In genomic region chr14:83379371-83379770, GRCh38 we compare ENCODE assay signal across 28 cellular contexts.
DNase-seq lines count a peak whose midpoint lies in the region; ATAC-seq and TF ChIP-seq lines count a peak whose summit lies in the region.
"Had no signal": no experiment of that assay in that cellular context is flagged by ENCODE, and none has a peak within 500 bp of the region (broad histone marks: within the 10 kb centered on the region; RNA-seq: fewer than 3 reads in every experiment).

No MANE protein-coding gene starts in this region.

- H3K27me3 ChIP-seq in OCI-LY1 (ENCODE audit: insufficient read depth, low read length) (no peaks in the 10 kb centered on the region), mesendoderm (ENCODE audit: insufficient read depth, low read length, poor library complexity) (no peaks in the 10 kb centered on the region), sigmoid colon (no peaks in the 10 kb centered on the region)
- H3K27me3 ChIP-seq: neural progenitor cell had no signal

- H3K4me3 Mint-ChIP-seq in activated CD4-positive, alpha-beta T cell treated with anti-CD3 and anti-CD28 coated beads, Interleukin-2, amount 10 ng/mL, durations not matched to agents 24 days and 14 days = no peak overlapping the region
- H3K4me3 Mint-ChIP-seq: activated CD4-positive, alpha-beta memory T cell treated with anti-CD3 and anti-CD28 coated beads, Interleukin-2, amount 10 ng/mL, durations not matched to agents 7 days and 5 days; activated T-helper 17 cell treated with anti-CD3 and anti-CD28 coated beads, Interleukin-2, amount 50 U/mL, for 72 hours; B cell; neural progenitor cell; T-helper 17 cell had no signal

- peak; percentile 8 for DNase-seq in AG20443 (ENCODE audit: low spot score)
- peak; percentile 1 for DNase-seq in fibroblast of mammary gland (ENCODE audit: low read depth)
- no peak for DNase-seq in mesendoderm
- DNase-seq in sigmoid colon = no peak
- no peak for DNase-seq in activated CD4-positive, alpha-beta T cell treated with anti-CD3 and anti-CD28 coated beads, Interleukin-2, amount 10 ng/mL, durations not matched to agents 24 days and 14 days
- no peak for DNase-seq in activated T-cell treated with anti-CD3 and anti-CD28 coated beads for 4 hours
- DNase-seq: activated CD4-positive, alpha-beta memory T cell treated with anti-CD3 and anti-CD28 coated beads, Interleukin-2, amount 10 ng/mL, durations not matched to agents 7 days and 5 days; activated CD4-positive, CD25-positive, alpha-beta regulatory T cell treated with anti-CD3 and anti-CD28 coated beads, Interleukin-2, amount 50 U/mL, for 72 hours; activated CD8-positive, alpha-beta memory T cell treated with anti-CD3 and anti-CD28 coated beads, Interleukin-2, amount 50 U/mL, for 48 hours; activated naive CD4-positive, alpha-beta T cell treated with anti-CD3 and anti-CD28 coated beads, Interleukin-2, amount 50 U/mL, for 16 hours; central memory CD4-positive, alpha-beta T cell; dermis blood vessel endothelial cell; DMS53; GF-D8; NCI-H1436 treated with DMSO at 0.1 percent for 48 hours; NCI-H2107; NCI-H774; stimulated activated naive CD4-positive, alpha-beta T cell treated with Interleukin-2 at 50 U/mL for 16 hours; T-helper 17 cell had no signal

- H3K27ac Mint-ChIP-seq in activated CD4-positive, alpha-beta T cell treated with anti-CD3 and anti-CD28 coated beads, Interleukin-2, amount 10 ng/mL, durations not matched to agents 24 days and 14 days = no peak overlapping the region
- H3K27ac Mint-ChIP-seq: activated CD4-positive, alpha-beta memory T cell treated with anti-CD3 and anti-CD28 coated beads, Interleukin-2, amount 10 ng/mL, durations not matched to agents 7 days and 5 days; activated T-helper 17 cell treated with anti-CD3 and anti-CD28 coated beads, Interleukin-2, amount 50 U/mL, for 72 hours; B cell; neural progenitor cell; T-helper 17 cell had no signal

- H3K4me2 ChIP-seq in OCI-LY1 (ENCODE audit: low read length) (peak overlapping the region; percentile 44), mesendoderm (ENCODE audit: low read length) (no peak overlapping the region)
- H3K4me2 ChIP-seq: A549, neural progenitor cell had no signal

- H2AFZ ChIP-seq in OCI-LY1 (ENCODE audit: low read length) = peak overlapping the region; percentile 94; the same call in 1 of the 2 replicates
- H2AFZ ChIP-seq: neural progenitor cell had no signal

- H3K23ac ChIP-seq in mesendoderm (ENCODE audit: low read length) = no peak overlapping the region

- no peak overlapping the region for H3K27ac ChIP-seq in OCI-LY1 (ENCODE audit: low read depth, low read length, poor library complexity, severe bottlenecking)
- H3K27ac ChIP-seq in mesendoderm (ENCODE audit: low read depth, low read length) = no peak overlapping the region
- H3K27ac ChIP-seq in sigmoid colon = no peak overlapping the region
- H3K27ac ChIP-seq: A549, HL-60, neural progenitor cell, thoracic aorta had no signal

- H3K27me3 Mint-ChIP-seq in activated CD4-positive, alpha-beta T cell treated with anti-CD3 and anti-CD28 coated beads, Interleukin-2, amount 10 ng/mL, durations not matched to agents 24 days and 14 days = no peaks in the 10 kb centered on the region
- H3K27me3 Mint-ChIP-seq: activated CD4-positive, alpha-beta memory T cell treated with anti-CD3 and anti-CD28 coated beads, Interleukin-2, amount 10 ng/mL, durations not matched to agents 7 days and 5 days; activated T-helper 17 cell treated with anti-CD3 and anti-CD28 coated beads, Interleukin-2, amount 50 U/mL, for 72 hours; B cell; T-helper 17 cell had no signal

- peaks cover 8% of the 10 kb centered on the region for H3K9me3 Mint-ChIP-seq in activated CD4-positive, alpha-beta T cell treated with anti-CD3 and anti-CD28 coated beads, Interleukin-2, amount 10 ng/mL, durations not matched to agents 24 days and 14 days
- H3K9me3 Mint-ChIP-seq: neural progenitor cell had no signal

- no peaks in the 10 kb centered on the region for H3K36me3 Mint-ChIP-seq in activated CD4-positive, alpha-beta T cell treated with anti-CD3 and anti-CD28 coated beads, Interleukin-2, amount 10 ng/mL, durations not matched to agents 24 days and 14 days (ENCODE audit: low read depth)
- H3K36me3 Mint-ChIP-seq: neural progenitor cell had no signal

- no peaks in the 10 kb centered on the region for H3K79me1 ChIP-seq in mesendoderm (ENCODE audit: low read length)

- H2BK120ac ChIP-seq in mesendoderm (ENCODE audit: low read depth, low read length) = peak overlapping the region; percentile 76

- H3K9me3 ChIP-seq in OCI-LY1 (ENCODE audit: low read length) (0 out of 2 replicates have a peak, but pooled peaks cover 4% of the 10 kb centered on the region), sigmoid colon (no peaks in the 10 kb centered on the region)
- H3K9me3 ChIP-seq: A549, thoracic aorta had no signal

- H2BK5ac ChIP-seq in mesendoderm (ENCODE audit: low read length) = no peak overlapping the region

- no peak for TF ChIP-seq EP300 in sigmoid colon (IDR thresholded peaks at IDR 0.05)

- intact Hi-C loops in sigmoid colon (cut with DNase I) = no loop called here
- intact Hi-C loops in activated CD4-positive, alpha-beta T cell treated with anti-CD3 and anti-CD28 coated beads, Interleukin-2, amount 10 ng/mL, durations not matched to agents 24 days and 14 days (cut with micrococcal nuclease) = no loop called here

- WGBS in mesendoderm (ENCODE audit: extremely low coverage, insufficient coverage, low lambda C conversion rate) = no CpG with 5 or more reads among the region's 3 CpGs
- WGBS in sigmoid colon, 2 donors = 48 to 74% methylated on average over 3 of the region's 3 CpGs

- no peak overlapping the region for H2AK5ac ChIP-seq in mesendoderm (ENCODE audit: low read length)

- TF ChIP-seq CTCF in OCI-LY1 (IDR thresholded peaks at IDR 0.05; ENCODE audit: low read length) (no peak), fibroblast of mammary gland (conservative IDR thresholded peaks at IDR 0.05; ENCODE audit: control insufficient read depth, insufficient read depth, low read depth, low read length) (no peak), sigmoid colon (IDR thresholded peaks at IDR 0.05) (no peak)

- no peak for TF ChIP-seq POLR2A in sigmoid colon (IDR thresholded peaks at IDR 0.05)

- no peak overlapping the region for H4K5ac ChIP-seq in mesendoderm (ENCODE audit: low read length)

- no peaks in the 10 kb centered on the region for H4K20me1 ChIP-seq in OCI-LY1 (ENCODE audit: insufficient read depth, low read length)

- H3F3A ChIP-seq in OCI-LY1 (ENCODE audit: insufficient read depth, low read length) = no peaks in the 10 kb centered on the region

- H3K4ac ChIP-seq in mesendoderm (ENCODE audit: low read depth, low read length) = no peak overlapping the region

- H3K9me2 ChIP-seq in OCI-LY1 (ENCODE audit: low read depth, low read length) = no peaks in the 10 kb centered on the region

- H3K4me3 ChIP-seq in OCI-LY1 (ENCODE audit: low read depth, low read length, poor library complexity, severe bottlenecking) (peak overlapping the region; percentile 7), fibroblast of mammary gland (ENCODE audit: control insufficient read depth, low read depth, low read length) (no peak overlapping the region), mesendoderm (ENCODE audit: low read length) (no peak overlapping the region), sigmoid colon (no peak overlapping the region)
- H3K4me3 ChIP-seq: A549, neural progenitor cell, thoracic aorta had no signal

- ATAC-seq in GM18868 (IDR thresholded peaks at IDR 0.05; ENCODE audit: unreplicated experiment) = no peak
- ATAC-seq: A549; activated T-helper 17 cell treated with anti-CD3 and anti-CD28 coated beads, Interleukin-2, amount 50 U/mL, for 72 hours; sciatic nerve; T-helper 17 cell had no signal

- H3K4me1 Mint-ChIP-seq in activated CD4-positive, alpha-beta T cell treated with anti-CD3 and anti-CD28 coated beads, Interleukin-2, amount 10 ng/mL, durations not matched to agents 24 days and 14 days = no peaks in the 10 kb centered on the region
- H3K4me1 Mint-ChIP-seq: activated CD4-positive, alpha-beta memory T cell treated with anti-CD3 and anti-CD28 coated beads, Interleukin-2, amount 10 ng/mL, durations not matched to agents 7 days and 5 days; activated T-helper 17 cell treated with anti-CD3 and anti-CD28 coated beads, Interleukin-2, amount 50 U/mL, for 72 hours; B cell; neural progenitor cell; T-helper 17 cell had no signal

- H4K8ac ChIP-seq in mesendoderm (ENCODE audit: low read depth, low read length) = no peak overlapping the region

- H3K79me2 ChIP-seq in OCI-LY1 (ENCODE audit: insufficient read depth, low read length) (no peaks in the 10 kb centered on the region), mesendoderm (ENCODE audit: control insufficient read depth, insufficient read depth, low read length) (no peaks in the 10 kb centered on the region)

- H3K36me3 ChIP-seq in OCI-LY1 (ENCODE audit: insufficient read depth, low read length) (no peaks in the 10 kb centered on the region), mesendoderm (ENCODE audit: control insufficient read depth, insufficient read depth, low read length) (no peaks in the 10 kb centered on the region), sigmoid colon (no peaks in the 10 kb centered on the region)
- H3K36me3 ChIP-seq: neural progenitor cell, thoracic aorta had no signal

- no peak overlapping the region for H3K56ac ChIP-seq in mesendoderm (ENCODE audit: low read length)

- H3K4me1 ChIP-seq in OCI-LY1 (ENCODE audit: insufficient read depth, low read length, severe bottlenecking) = peaks cover 18% of the 10 kb centered on the region
- no peaks in the 10 kb centered on the region for H3K4me1 ChIP-seq in mesendoderm (ENCODE audit: control insufficient read depth, low read depth, low read length)
- H3K4me1 ChIP-seq in sigmoid colon = no peaks in the 10 kb centered on the region
- H3K4me1 ChIP-seq: A549, neural progenitor cell had no signal

- H3K18ac ChIP-seq in mesendoderm (ENCODE audit: low read length) = peak overlapping the region; percentile 51

- no peak overlapping the region for H2BK15ac ChIP-seq in mesendoderm (replicated peaks; ENCODE audit: low read depth)

- peak overlapping the region; percentile 12; the same call in 1 of the 2 replicates for H3K9ac ChIP-seq in OCI-LY1 (ENCODE audit: low read length)
- H3K9ac ChIP-seq in mesendoderm (ENCODE audit: low read length) = no peak overlapping the region
- H3K9ac ChIP-seq: neural progenitor cell had no signal

Comparison
In these comparisons a context has a peak if more than half of its experiments do, and no peak if none do; other contexts are left out.
1. DNase-seq: peak in AG20443 (single experiment) and fibroblast of mammary gland (single experiment); none in mesendoderm (single experiment), sigmoid colon (single experiment), activated CD4-positive, alpha-beta T cell treated with anti-CD3 and anti-CD28 coated beads, Interleukin-2, amount 10 ng/mL, durations not matched to agents 24 days and 14 days (single experiment) and activated T-cell treated with anti-CD3 and anti-CD28 coated beads for 4 hours (single experiment).